In genomic region chr6:11934638-11935037, GRCh38 we compare ENCODE assay signal across 1 cellular context.
TF ChIP-seq lines count a peak whose summit lies in the region.

No MANE protein-coding gene starts in this region.

TF ChIP-seq in liver, 16 proteins besides CTCF, POLR2A, EP300 and RAD21 (continued from another document):
- TF ChIP-seq FOXA1 (IDR thresholded peaks at IDR 0.05): peak; percentile 65
- TF ChIP-seq HNF4G (IDR thresholded peaks at IDR 0.05): peak; percentile 27
- peak; percentile 64 for TF ChIP-seq YY1 (IDR thresholded peaks at IDR 0.05)
